In genomic region chr4:26878729-26879415, GRCh38 we compare ENCODE assay signal across 10 cellular contexts. TPM values are rescaled to one million over a fixed set of nuclear protein-coding genes. Genes with fewer than 3 reads are reported as not detected.
A peak's percentile ranks its signal among the peaks of the same experiment; 100 is the strongest.
DNase-seq lines count a peak whose midpoint lies in the region; ATAC-seq and TF ChIP-seq lines count a peak whose summit lies in the region.
"Had no signal": no experiment of that assay in that cellular context is flagged by ENCODE, and none has a peak within 500 bp of the region (broad histone marks: within the 10 kb centered on the region; RNA-seq: fewer than 3 reads in every experiment).

No MANE protein-coding gene starts in this region.

- H3K27ac ChIP-seq in IMR-90 (ENCODE audit: insufficient read depth, low read length) (no peak overlapping the region), psoas muscle (no peak overlapping the region)
- H3K27ac ChIP-seq: ovary had no signal

- no peak overlapping the region for H2BK5ac ChIP-seq in IMR-90 (ENCODE audit: low read depth, low read length, poor library complexity, severe bottlenecking)

- H3K4me3 ChIP-seq in IMR-90 (ENCODE audit: insufficient read depth, low read depth, low read length) (no peak overlapping the region), choroid plexus epithelial cell (ENCODE audit: low read depth, low read length) (no peak overlapping the region), psoas muscle (no peak overlapping the region)
- H3K4me3 ChIP-seq: ovary had no signal

- peak overlapping the region; percentile 87 for H3K27ac Mint-ChIP-seq in T-helper 1 cell treated with Interleukin-12 subunit alpha and Interleukin-12 subunit beta and Interleukin-4 antibody, amounts not matched to agents 30 μg/mL and 1 μg/mL, for 36 hours
- H3K27ac Mint-ChIP-seq: HFFc6 had no signal

- dilution Hi-C loops in IMR-90 (cut with HindIII; ENCODE audit: low sequenced_read_pairs, unreplicated experiment) = no loop called here

- H3K14ac ChIP-seq in IMR-90 (replicated peaks; ENCODE audit: low read depth, low read length) = no peak overlapping the region

- DNase-seq in IMR-90 (peak; percentile 33), choroid plexus epithelial cell (ENCODE audit: low read depth) (peak; percentile 30), omental fat pad (ENCODE audit: low spot score) (no peak), head of caudate nucleus (no peak), psoas muscle (no peak)
- DNase-seq: HFFc6, ovary, SHP77 treated with DMSO at 0.1 percent for 48 hours had no signal

- no peak overlapping the region for H2BK15ac ChIP-seq in IMR-90 (ENCODE audit: low read depth, low read length)

- H4K5ac ChIP-seq in IMR-90 (ENCODE audit: low read depth, low read length) = no peak overlapping the region

- no peaks in the 10 kb centered on the region for H3K9me3 Mint-ChIP-seq in T-helper 1 cell treated with Interleukin-12 subunit alpha and Interleukin-12 subunit beta and Interleukin-4 antibody, amounts not matched to agents 30 μg/mL and 1 μg/mL, for 36 hours
- H3K9me3 Mint-ChIP-seq: HFFc6 had no signal

- H3K4me2 ChIP-seq in IMR-90 (ENCODE audit: low read depth, low read length) = no peak overlapping the region; the same call in 1 of the 2 replicates

- in situ Hi-C loops in IMR-90 (cut with MboI; ENCODE audit: low sequenced_read_pairs) = no loop called here

- no peaks in the 10 kb centered on the region for H3K9me3 ChIP-seq in IMR-90 (ENCODE audit: control insufficient read depth, insufficient read depth, low read length)
- H3K9me3 ChIP-seq in psoas muscle = no peaks in the 10 kb centered on the region
- H3K9me3 ChIP-seq: ovary had no signal

- H3K4me1 ChIP-seq in IMR-90 (ENCODE audit: control insufficient read depth, insufficient read depth, low read length) = 0 out of 2 replicates have a peak, but pooled peaks cover 3% of the 10 kb centered on the region
- H3K4me1 ChIP-seq in psoas muscle = peaks cover 3% of the 10 kb centered on the region

- H3K9me1 ChIP-seq in IMR-90 (ENCODE audit: insufficient read depth, low read length) = no peaks in the 10 kb centered on the region

- no peak overlapping the region for H2BK120ac ChIP-seq in IMR-90 (ENCODE audit: low read depth, low read length)

- peaks cover 4% of the 10 kb centered on the region for H4K20me1 ChIP-seq in IMR-90 (ENCODE audit: insufficient read depth, low read length)

- no peak overlapping the region for H3K4ac ChIP-seq in IMR-90 (ENCODE audit: low read depth, low read length)

- H3K36me3 Mint-ChIP-seq in T-helper 1 cell treated with Interleukin-12 subunit alpha and Interleukin-12 subunit beta and Interleukin-4 antibody, amounts not matched to agents 30 μg/mL and 1 μg/mL, for 36 hours (ENCODE audit: low read depth) = peaks cover 10% of the 10 kb centered on the region

- no peak overlapping the region for H3K56ac ChIP-seq in IMR-90 (ENCODE audit: extremely low read depth, insufficient read depth, low read length)

- peaks cover 54% of the 10 kb centered on the region for H3K4me1 Mint-ChIP-seq in T-helper 1 cell treated with Interleukin-12 subunit alpha and Interleukin-12 subunit beta and Interleukin-4 antibody, amounts not matched to agents 30 μg/mL and 1 μg/mL, for 36 hours (ENCODE audit: low read depth)

- H3K27me3 ChIP-seq in IMR-90 (ENCODE audit: control insufficient read depth, insufficient read depth, low read length) (no peaks in the 10 kb centered on the region), psoas muscle (ENCODE audit: insufficient read depth in 3 of 3, low read length in 2 of 3) (no peaks in the 10 kb centered on the region)
- H3K27me3 ChIP-seq: ovary had no signal

- CTCF ChIA-PET in IMR-90 (lab: Yijun Ruan, JAX) = no interaction called here

- no peak for TF ChIP-seq CTCF in IMR-90 (conservative IDR thresholded peaks at IDR 0.05; ENCODE audit: low read depth, low read length)
- no peak for TF ChIP-seq CTCF in choroid plexus epithelial cell (conservative IDR thresholded peaks at IDR 0.05; ENCODE audit: low read depth, low read length)
- TF ChIP-seq CTCF in omental fat pad (IDR thresholded peaks at IDR 0.05) = no peak
- TF ChIP-seq CTCF in psoas muscle (IDR thresholded peaks at IDR 0.05) = no peak

- no peak overlapping the region for H2AK5ac ChIP-seq in IMR-90 (ENCODE audit: low read depth, low read length)

- ATAC-seq in IMR-90 (ENCODE audit: low read depth) (no peak), omental fat pad (ENCODE audit: low FRiP score) (peak; percentile 84), psoas muscle (no peak), GM21423 (IDR thresholded peaks at IDR 0.05; ENCODE audit: unreplicated experiment) (no peak)

- BruUV-seq in IMR-90 (replicated peaks; lab: Mats Ljungman, UMichigan) = no TSS peak

- POLR2A ChIA-PET in IMR-90 (lab: Charles Lee; ENCODE audit: unreplicated experiment) = interaction anchor here (0.9 kb wide), 1 partner anchor 18 kb away, joined by 6 read pairs; the partner anchor contains the start of gene STIM2

- TF ChIP-seq RAD21 in IMR-90 (IDR thresholded peaks at IDR 0.05; ENCODE audit: low read length) = no peak

- no CpG with 5 or more reads among the region's 6 CpGs for WGBS in IMR-90 (ENCODE audit: extremely low coverage in 2 of 2, insufficient read length in 1 of 2), 2 experiments
- WGBS in psoas muscle, 3 donors = 83 to 90% (median 87%) methylated on average over 6 of the region's 6 CpGs

- H3K27me3 Mint-ChIP-seq in T-helper 1 cell treated with Interleukin-12 subunit alpha and Interleukin-12 subunit beta and Interleukin-4 antibody, amounts not matched to agents 30 μg/mL and 1 μg/mL, for 36 hours (ENCODE audit: low read depth) = no peaks in the 10 kb centered on the region

- TF ChIP-seq POLR2A in IMR-90 (IDR thresholded peaks at IDR 0.05; ENCODE audit: low read depth, low read length) = no peak

- H3K79me1 ChIP-seq in IMR-90 (ENCODE audit: low read depth in 1 of 2, low read length in 2 of 2) = peaks cover 16 to 27% of the 10 kb centered on the region in 2 experiments

- peak overlapping the region; percentile 35 for H3K4me3 Mint-ChIP-seq in T-helper 1 cell treated with Interleukin-12 subunit alpha and Interleukin-12 subunit beta and Interleukin-4 antibody, amounts not matched to agents 30 μg/mL and 1 μg/mL, for 36 hours
- H3K4me3 Mint-ChIP-seq: HFFc6 had no signal

- H2AK9ac ChIP-seq in IMR-90 (replicated peaks; ENCODE audit: low read depth, low read length, poor library complexity) = no peak overlapping the region

- H4K8ac ChIP-seq in IMR-90 (ENCODE audit: low read depth in 2 of 2, low read length in 2 of 2) = no peak overlapping the region

- intact Hi-C loops in IMR-90 (cut with micrococcal nuclease) = no loop called here
- intact Hi-C loops in head of caudate nucleus (cut with DNase I) = no loop called here
- intact Hi-C loops in psoas muscle (cut with DNase I) = no loop called here

- no peak overlapping the region for H2AFZ ChIP-seq in IMR-90 (replicated peaks; ENCODE audit: low read length, poor library complexity)

- H2BK20ac ChIP-seq in IMR-90 (ENCODE audit: low read depth, low read length) = no peak overlapping the region

- no peak overlapping the region for H3K18ac ChIP-seq in IMR-90 (ENCODE audit: low read depth, low read length)

- H3K23ac ChIP-seq in IMR-90 (ENCODE audit: low read depth, low read length) = no peak overlapping the region

- H3K9ac ChIP-seq in IMR-90 (ENCODE audit: low read depth, low read length) = no peak overlapping the region

- H3K36me3 ChIP-seq in IMR-90 (ENCODE audit: control insufficient read depth, insufficient read depth, low read length) = no peaks in the 10 kb centered on the region
- no peaks in the 10 kb centered on the region for H3K36me3 ChIP-seq in psoas muscle (ENCODE audit: insufficient read depth in 1 of 2, low read depth in 1 of 2)
- H3K36me3 ChIP-seq: ovary had no signal

- H4K91ac ChIP-seq in IMR-90 (ENCODE audit: insufficient read depth, low read depth, low read length) = no peak overlapping the region

TF ChIP-seq in IMR-90, 13 proteins besides CTCF, POLR2A, EP300 and RAD21:
- peak; percentile 49; the same call in 1 of the 2 replicates for TF ChIP-seq CEBPB (IDR thresholded peaks at IDR 0.05; ENCODE audit: low read depth, low read length)
- TF ChIP-seq BHLHE40 (IDR thresholded peaks at IDR 0.05; ENCODE audit: low read depth, low read length) = no peak
- no peak for TF ChIP-seq MXI1 (IDR thresholded peaks at IDR 0.05; ENCODE audit: borderline replicate concordance, low read depth, low read length)
TF ChIP-seq in IMR-90: peak in this region for 1.

RNA-seq across cellular contexts. Expression of gene STIM2, which starts 18.2 kb away (rescaled TPM):
- total RNA-seq in IMR-90 (2012; rRNA removed) (24.2 and 27.6 TPM in 2 replicates), omental fat pad (10 to 100 TPM; 16.9 to 29.5 (median 22.4) TPM), psoas muscle (1 to 10 TPM; 4.9 to 8.4 (median 5.9) TPM)
- polyA plus RNA-seq in IMR-90 (2012; rRNA removed) (16.1 and 21.7 TPM in 2 replicates), psoas muscle (1 to 10 TPM; 2.4 to 4.7 (median 4.0) TPM)
- 6.4 and 16.5 TPM in 2 replicates for polyA plus RNA-seq in IMR-90 (2012; cell fraction: cytosol; rRNA removed)
- 39.6 and 54.6 TPM in 2 replicates for polyA plus RNA-seq in IMR-90 (2012; cell fraction: nucleus; rRNA removed; ENCODE audit: low replicate concordance)

Comparison
In these comparisons a context has a peak if more than half of its experiments do, and no peak if none do; other contexts are left out.
1. DNase-seq: peak in IMR-90 (single experiment) and choroid plexus epithelial cell (single experiment); none in omental fat pad (single experiment), head of caudate nucleus (0 of 42) and psoas muscle (0 of 2).